In the genomic region with DNA sequence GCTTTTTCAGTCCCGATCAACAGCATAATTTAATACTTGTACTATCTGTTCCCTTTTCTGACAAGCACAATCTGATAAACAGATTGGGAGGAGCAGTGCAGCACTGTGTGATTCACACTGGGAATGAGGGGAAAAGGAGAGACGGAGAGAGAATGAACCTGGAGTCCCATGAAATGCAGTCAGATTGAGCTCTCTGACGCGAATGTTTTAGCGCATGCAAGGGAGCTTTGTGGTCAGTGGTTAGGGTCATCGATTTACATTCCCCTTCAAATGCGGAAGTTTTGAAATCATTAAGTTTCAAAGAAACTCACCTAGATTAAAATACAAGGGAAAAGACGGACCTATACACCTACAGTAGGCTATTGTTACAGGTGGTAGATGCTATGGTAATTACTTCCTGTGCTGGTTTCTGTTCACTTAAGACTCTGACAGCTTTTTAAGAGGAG, we compare ENCODE assay signal across 18 cellular contexts.
DNase-seq lines count a peak whose midpoint lies in the region; ATAC-seq and TF ChIP-seq lines count a peak whose summit lies in the region.
"Had no signal": no experiment of that assay in that cellular context is flagged by ENCODE, and none has a peak within 500 bp of the region (broad histone marks: within the 10 kb centered on the region; RNA-seq: fewer than 3 reads in every experiment).

No MANE protein-coding gene starts in this region.

- H2AFZ ChIP-seq in hepatocyte: no peak overlapping the region

- H3K9me2 ChIP-seq in hepatocyte (replicated peaks; ENCODE audit: insufficient read depth): no peaks in the 10 kb centered on the region

- H3K27me3 ChIP-seq in hepatocyte: no peaks in the 10 kb centered on the region
- H3K27me3 ChIP-seq: gastrocnemius medialis, uterus had no signal

- no peaks in the 10 kb centered on the region for H3K4me1 Mint-ChIP-seq in activated CD8-positive, alpha-beta memory T cell treated with anti-CD3 and anti-CD28 coated beads, Interleukin-2, amount 10 ng/mL, durations not matched to agents 7 days and 5 days
- H3K4me1 Mint-ChIP-seq: naive thymus-derived CD4-positive, alpha-beta T cell had no signal

- DNase-seq in hepatocyte (ENCODE audit: low spot score): no peak
- DNase-seq in NCI-H1930 (lab: John Stamatoyannopoulos, UW): no peak
- DNase-seq in GM10266 (ENCODE audit: extremely low spot score): no peak
- no peak for DNase-seq in substantia nigra (lab: John Stamatoyannopoulos, UW)
- DNase-seq in activated CD8-positive, alpha-beta memory T cell treated with anti-CD3 and anti-CD28 coated beads, Interleukin-2, amount 10 ng/mL, durations not matched to agents 7 days and 5 days: no peak
- DNase-seq: activated CD8-positive, alpha-beta T cell treated with anti-CD3 and anti-CD28 coated beads for 36 hours; cerebellar nuclear complex; gastrocnemius medialis; HFFc6; naive thymus-derived CD4-positive, alpha-beta T cell; NCI-H2081 treated with DMSO at 0.1 percent for 48 hours; NCI-H526 treated with DMSO at 0.1 percent for 48 hours; stimulated activated naive CD8-positive, alpha-beta T cell treated with anti-CD3 and anti-CD28 coated beads, Interleukin-15, Interleukin-2, amounts not matched to agents 100 U/mL and 50 U/mL, for 24 hours; uterus; WERI-Rb-1 had no signal

- no peak overlapping the region for H3K4me3 ChIP-seq in hepatocyte
- H3K4me3 ChIP-seq: gastrocnemius medialis, uterus had no signal

- no peaks in the 10 kb centered on the region for H3K79me2 ChIP-seq in hepatocyte

- CTCF ChIA-PET in activated CD8-positive, alpha-beta memory T cell treated with anti-CD3 and anti-CD28 coated beads, Interleukin-2, amount 10 ng/mL, durations not matched to agents 7 days and 5 days (lab: Charles Lee): no interaction called here

- 68% methylated on average over 8 of the region's 8 CpGs for WGBS in hepatocyte (ENCODE audit: low lambda C conversion rate, missing lambda C conversion rate)

- H3K36me3 Mint-ChIP-seq in activated CD8-positive, alpha-beta memory T cell treated with anti-CD3 and anti-CD28 coated beads, Interleukin-2, amount 10 ng/mL, durations not matched to agents 7 days and 5 days: no peaks in the 10 kb centered on the region

- ATAC-seq in GM18508 (IDR thresholded peaks at IDR 0.05; ENCODE audit: insufficient read depth, unreplicated experiment) (peak; percentile 49), GM21529 (IDR thresholded peaks at IDR 0.05; ENCODE audit: unreplicated experiment) (peak; percentile 70), HG03571 (IDR thresholded peaks at IDR 0.05; ENCODE audit: unreplicated experiment) (peak; percentile 48)
- ATAC-seq in activated CD8-positive, alpha-beta memory T cell treated with anti-CD3 and anti-CD28 coated beads, Interleukin-2, amount 10 ng/mL, durations not matched to agents 7 days and 5 days: no peak
- ATAC-seq: activated CD8-positive, alpha-beta T cell treated with anti-CD3 and anti-CD28 coated beads for 36 hours; gastrocnemius medialis; naive thymus-derived CD4-positive, alpha-beta T cell; stimulated activated naive CD8-positive, alpha-beta T cell treated with anti-CD3 and anti-CD28 coated beads, Interleukin-15, Interleukin-2, amounts not matched to agents 100 U/mL and 50 U/mL, for 24 hours had no signal

- H3K4me3 Mint-ChIP-seq in activated CD8-positive, alpha-beta memory T cell treated with anti-CD3 and anti-CD28 coated beads, Interleukin-2, amount 10 ng/mL, durations not matched to agents 7 days and 5 days: no peak overlapping the region
- H3K4me3 Mint-ChIP-seq: activated CD8-positive, alpha-beta T cell treated with anti-CD3 and anti-CD28 coated beads for 36 hours; HFFc6; naive thymus-derived CD4-positive, alpha-beta T cell had no signal

- TF ChIP-seq CTCF in hepatocyte (IDR thresholded peaks at IDR 0.05; ENCODE audit: poor library complexity) (no peak), GM10266 (IDR thresholded peaks at IDR 0.05; ENCODE audit: control insufficient read depth, insufficient read depth, low read depth, missing control alignments) (no peak)

- peaks cover 6% of the 10 kb centered on the region for H3K4me1 ChIP-seq in hepatocyte (ENCODE audit: insufficient read depth)
- H3K4me1 ChIP-seq: gastrocnemius medialis, uterus had no signal

- no peaks in the 10 kb centered on the region for H3K9me3 Mint-ChIP-seq in activated CD8-positive, alpha-beta memory T cell treated with anti-CD3 and anti-CD28 coated beads, Interleukin-2, amount 10 ng/mL, durations not matched to agents 7 days and 5 days (ENCODE audit: low read depth)
- H3K9me3 Mint-ChIP-seq: activated CD8-positive, alpha-beta T cell treated with anti-CD3 and anti-CD28 coated beads for 36 hours; HFFc6 had no signal

- H3K27ac ChIP-seq in hepatocyte (peak overlapping the region; percentile 8), substantia nigra (ENCODE audit: low read depth, low read length, poor library complexity, severe bottlenecking) (no peak overlapping the region)
- H3K27ac ChIP-seq: gastrocnemius medialis, uterus, WERI-Rb-1 had no signal

- peaks cover 16% of the 10 kb centered on the region for H3K27me3 Mint-ChIP-seq in activated CD8-positive, alpha-beta memory T cell treated with anti-CD3 and anti-CD28 coated beads, Interleukin-2, amount 10 ng/mL, durations not matched to agents 7 days and 5 days

- no peaks in the 10 kb centered on the region for H3K36me3 ChIP-seq in hepatocyte (replicated peaks; ENCODE audit: insufficient read depth, low read depth)
- H3K36me3 ChIP-seq: uterus, WERI-Rb-1 had no signal

- H3K4me2 ChIP-seq in hepatocyte: no peak overlapping the region

- no peaks in the 10 kb centered on the region for H4K20me1 ChIP-seq in hepatocyte (ENCODE audit: insufficient read depth, poor library complexity, severe bottlenecking)

- no peaks in the 10 kb centered on the region for H3K9me3 ChIP-seq in hepatocyte (ENCODE audit: low read depth)
- H3K9me3 ChIP-seq: gastrocnemius medialis, uterus had no signal

- H3K27ac Mint-ChIP-seq in activated CD8-positive, alpha-beta memory T cell treated with anti-CD3 and anti-CD28 coated beads, Interleukin-2, amount 10 ng/mL, durations not matched to agents 7 days and 5 days: no peak overlapping the region
- H3K27ac Mint-ChIP-seq: activated CD8-positive, alpha-beta T cell treated with anti-CD3 and anti-CD28 coated beads for 36 hours; HFFc6; naive thymus-derived CD4-positive, alpha-beta T cell had no signal
